In the genomic region with DNA sequence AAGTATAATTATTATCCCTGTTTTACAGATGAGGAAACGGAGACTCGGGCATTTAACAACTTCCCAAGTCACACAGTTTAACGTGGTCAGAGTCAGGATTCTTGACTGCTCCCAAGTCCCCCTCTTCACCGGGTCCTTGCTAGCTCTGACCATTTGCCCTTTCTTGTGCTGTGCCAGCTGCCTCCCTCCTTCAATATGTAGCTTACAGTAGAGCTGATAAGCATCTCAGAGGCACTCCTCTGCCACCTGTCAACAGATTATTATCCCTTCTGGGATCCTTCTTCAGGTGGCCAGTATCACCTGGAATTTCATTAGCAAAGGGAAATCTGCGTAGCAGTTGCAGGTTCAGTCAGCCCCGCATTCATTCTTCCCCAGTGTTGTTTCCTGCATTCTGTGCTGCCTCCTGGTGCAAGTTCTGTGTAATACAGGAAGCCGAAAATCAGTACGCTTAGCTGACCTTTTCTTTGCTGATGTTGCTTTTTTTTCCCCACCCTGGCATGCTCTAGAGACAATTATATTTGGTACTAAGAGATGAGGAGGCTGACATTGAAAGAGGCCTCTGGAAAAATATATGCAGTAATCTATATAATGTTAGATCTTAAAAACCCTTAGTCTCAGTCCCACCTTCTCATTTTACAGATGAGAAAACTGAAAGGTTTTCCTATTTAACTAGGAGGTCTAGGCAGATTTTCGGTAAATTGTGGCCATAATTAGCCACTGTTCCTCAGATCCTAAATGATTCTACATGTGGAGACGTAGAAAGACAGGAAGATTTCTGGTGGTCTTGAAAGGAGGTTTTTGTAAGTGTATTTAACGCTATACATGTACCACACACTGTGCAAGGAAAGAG, we compare ENCODE assay signal across 8 cellular contexts. TPM values are rescaled to one million over a fixed set of nuclear protein-coding genes. Genes with fewer than 3 reads are reported as not detected.
DNase-seq lines count a peak whose midpoint lies in the region; ATAC-seq and TF ChIP-seq lines count a peak whose summit lies in the region.

No MANE protein-coding gene starts in this region.

- DNase-seq in DMS53 (lab: John Stamatoyannopoulos, UW) (peak; percentile 78), H7 (peak; percentile 65), NCI-H82 treated with DMSO at 0.1 percent for 48 hours (lab: John Stamatoyannopoulos, UW; ENCODE audit: unreplicated experiment) (peak; percentile 43), activated T-cell treated with anti-CD3 and anti-CD28 coated beads for 24 hours (ENCODE audit: low read depth) (peak; percentile 44), fibroblast of pulmonary artery (ENCODE audit: low read depth) (peak; percentile 67), nucleus accumbens (lab: John Stamatoyannopoulos, UW) (peak in 32 of 56 donors; percentile 8 to 63 (median 30))

- H3K4me3 ChIP-seq in H7 (ENCODE audit: insufficient read depth, low read depth, low read length): no peak overlapping the region
- H3K4me3 ChIP-seq in fibroblast of pulmonary artery (replicated peaks; ENCODE audit: low read depth, low read length): no peak overlapping the region

- ATAC-seq in GM18498 (IDR thresholded peaks at IDR 0.05; ENCODE audit: unreplicated experiment) (no peak), GM21576 (IDR thresholded peaks at IDR 0.05; ENCODE audit: unreplicated experiment) (no peak)

- peak; percentile 83 for TF ChIP-seq CTCF in fibroblast of pulmonary artery (IDR thresholded peaks at IDR 0.05; ENCODE audit: low read length, missing control alignments)

- no peaks in the 10 kb centered on the region for H3K36me3 ChIP-seq in H7 (replicated peaks; ENCODE audit: control insufficient read depth, insufficient read depth, low read length)

- H3K27me3 ChIP-seq in H7 (ENCODE audit: control insufficient read depth, insufficient read depth, low read length): no peaks in the 10 kb centered on the region

RNA-seq across cellular contexts. Expression of a gene that starts 24.8 kb away (rescaled TPM):
- 1.2 and 1.3 TPM in 2 replicates for total RNA-seq in H7 (2014; rRNA removed; shearing (Covaris generic))

RNA-seq across cellular contexts. Expression of a gene that starts 38.7 kb away (rescaled TPM):
- total RNA-seq in H7 (2014; rRNA removed; shearing (Covaris generic)): 1.2 and 1.5 TPM in 2 replicates

RNA-seq across cellular contexts. Expression of a gene that starts 53.3 kb away (rescaled TPM):
- total RNA-seq in H7 (2014; rRNA removed; shearing (Covaris generic)): 28.4 and 35.6 TPM in 2 replicates
